In the genomic region with DNA sequence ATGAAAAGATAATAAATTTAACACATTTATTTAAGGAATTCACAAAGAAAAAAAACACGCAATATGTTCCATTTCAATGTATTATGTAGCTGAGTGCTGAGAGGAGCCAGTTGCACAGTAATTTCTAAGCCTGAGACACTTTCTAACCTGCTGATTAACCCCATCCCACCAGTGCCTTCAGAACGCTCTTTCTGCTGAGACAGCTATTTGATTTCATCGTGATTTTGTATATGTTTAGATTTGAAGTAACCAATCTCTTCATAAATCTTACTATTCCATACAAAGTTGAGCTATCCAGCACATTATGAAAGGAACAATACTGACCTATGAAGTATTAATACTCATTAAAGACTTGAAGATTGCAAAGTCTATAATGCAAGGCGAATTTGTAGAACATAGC, we compare ENCODE assay signal across 22 cellular contexts.
DNase-seq lines count a peak whose midpoint lies in the region; ATAC-seq, FAIRE-seq and TF ChIP-seq lines count a peak whose summit lies in the region.
"Had no signal": no experiment of that assay in that cellular context is flagged by ENCODE, and none has a peak within 500 bp of the region (broad histone marks: within the 10 kb centered on the region; RNA-seq: fewer than 3 reads in every experiment).

No MANE protein-coding gene starts in this region.

- intact Hi-C loops in Calu3 (cut with micrococcal nuclease; ENCODE audit: unreplicated experiment): no loop called here

- CTCF ChIA-PET in A549 (lab: Yijun Ruan, JAX) (interaction anchor here (1.5 kb wide), 1 partner anchor 99 kb away, joined by 3 read pairs; no protein-coding TSS in a partner anchor), Calu3 (lab: Charles Lee) (no interaction called here)

- WGBS in A549 (ENCODE audit: missing lambda C conversion rate): 16% methylated on average over 4 of the region's 4 CpGs

- no peak for TF ChIP-seq EP300 in A549 (IDR thresholded peaks at IDR 0.05)

- DNase-seq in A549 (ENCODE audit: low read depth in 1 of 2, low spot score in 1 of 2): no peak
- DNase-seq in Calu3: no peak
- peak; percentile 19 for DNase-seq in G401 (ENCODE audit: low spot score)
- no peak for DNase-seq in SK-N-MC (ENCODE audit: low read depth, low spot score)
- no peak for DNase-seq in kidney tubule cell (ENCODE audit: low spot score)
- DNase-seq: 8988T; AML-193; Caco-2; CD4-positive, alpha-beta T cell; CD8-positive, alpha-beta T cell; DMS79 treated with DMSO at 0.1 percent for 48 hours; GDM1 had no signal

- H3K9me3 Mint-ChIP-seq in Calu3 (ENCODE audit: low read depth, unreplicated experiment): no peaks in the 10 kb centered on the region

- H3K4me3 ChIP-seq in A549 (no peak overlapping the region), SK-N-MC (peak overlapping the region; percentile 35; the same call in 1 of the 2 replicates)
- H3K4me3 ChIP-seq: BLaER1 treated with 17β-estradiol and CSF1 and Interleukin-3, amounts not matched to agents 10 nM and 100 nM; GM12878 had no signal

- in situ Hi-C loops in G401 (cut with HindIII; ENCODE audit: low sequenced_read_pairs): no loop called here

- peaks cover 11% of the 10 kb centered on the region for H3K4me1 Mint-ChIP-seq in Calu3 (ENCODE audit: low read depth, unreplicated experiment)
- H3K4me1 Mint-ChIP-seq: B cell had no signal

- H3K9me3 ChIP-seq in A549: no peaks in the 10 kb centered on the region
- H3K9me3 ChIP-seq in SK-N-MC (ENCODE audit: low read depth, low read length): no peaks in the 10 kb centered on the region
- H3K9me3 ChIP-seq: BLaER1 treated with 17β-estradiol and CSF1 and Interleukin-3, amounts not matched to agents 10 nM and 100 nM; Caco-2 had no signal

- no peaks in the 10 kb centered on the region for H3K36me3 ChIP-seq in SK-N-MC (ENCODE audit: insufficient read depth, low read length)
- H3K36me3 ChIP-seq: BLaER1 treated with 17β-estradiol and CSF1 and Interleukin-3, amounts not matched to agents 10 nM and 100 nM had no signal

- H3K36me3 Mint-ChIP-seq in Calu3 (ENCODE audit: insufficient read depth, unreplicated experiment): no peaks in the 10 kb centered on the region
- H3K36me3 Mint-ChIP-seq: CD8-positive, alpha-beta T cell had no signal

- H3K4me2 ChIP-seq in A549: no peak overlapping the region
- H3K4me2 ChIP-seq: BLaER1 treated with 17β-estradiol and CSF1 and Interleukin-3, amounts not matched to agents 10 nM and 100 nM had no signal

- H3K27ac ChIP-seq in A549 (no peak overlapping the region), SK-N-MC (peak overlapping the region; percentile 71)
- H3K27ac ChIP-seq: BLaER1 treated with 17β-estradiol and CSF1 and Interleukin-3, amounts not matched to agents 10 nM and 100 nM; C4-2B had no signal

- no peak for TF ChIP-seq POLR2A in A549 (IDR thresholded peaks at IDR 0.05; ENCODE audit: low read length)

- no peak overlapping the region for H3K4me3 Mint-ChIP-seq in Calu3 (ENCODE audit: low read depth, unreplicated experiment)
- H3K4me3 Mint-ChIP-seq: B cell; CD4-positive, alpha-beta T cell; CD8-positive, alpha-beta T cell had no signal

- no peak for TF ChIP-seq RAD21 in A549 (conservative IDR thresholded peaks at IDR 0.05 in 1 of 2, IDR thresholded peaks at IDR 0.05 in 1 of 2)

- POLR2A ChIA-PET in A549 (lab: Yijun Ruan, JAX): no interaction called here

- TF ChIP-seq CTCF in A549 (IDR thresholded peaks at IDR 0.05) (no peak), Calu3 (IDR thresholded peaks at IDR 0.05; ENCODE audit: unreplicated experiment) (no peak)

- H3K9ac ChIP-seq in SK-N-MC (ENCODE audit: insufficient read length): no peak overlapping the region
- H3K9ac ChIP-seq: BLaER1 treated with 17β-estradiol and CSF1 and Interleukin-3, amounts not matched to agents 10 nM and 100 nM had no signal

- peak overlapping the region; percentile 40 for H3K27ac Mint-ChIP-seq in Calu3 (ENCODE audit: unreplicated experiment)
- H3K27ac Mint-ChIP-seq: B cell; CD4-positive, alpha-beta T cell; CD8-positive, alpha-beta T cell had no signal

- ATAC-seq in A549 (no peak), GM18861 (IDR thresholded peaks at IDR 0.05; ENCODE audit: unreplicated experiment) (no peak), GM21381 (IDR thresholded peaks at IDR 0.05; ENCODE audit: unreplicated experiment) (no peak), GM18520 (IDR thresholded peaks at IDR 0.05; ENCODE audit: unreplicated experiment) (no peak)
- ATAC-seq: CD8-positive, alpha-beta T cell; GM12878 had no signal

- BruUV-seq in Calu3 (replicated peaks; lab: Mats Ljungman, UMichigan): no TSS peak

- no peaks in the 10 kb centered on the region for H3K27me3 Mint-ChIP-seq in Calu3 (ENCODE audit: unreplicated experiment)
- H3K27me3 Mint-ChIP-seq: B cell; CD4-positive, alpha-beta T cell had no signal

- FAIRE-seq in A549 (lab: Jason Lieb, UNC): no peak
- FAIRE-seq: A204.1, GM12878, GM12892, GM18507 had no signal

- no peaks in the 10 kb centered on the region for H3K4me1 ChIP-seq in A549
- H3K4me1 ChIP-seq: BLaER1 treated with 17β-estradiol and CSF1 and Interleukin-3, amounts not matched to agents 10 nM and 100 nM; Caco-2 had no signal

TF ChIP-seq in A549, 52 proteins besides CTCF, POLR2A, EP300 and RAD21:
- TF ChIP-seq MYC (IDR thresholded peaks at IDR 0.05; ENCODE audit: borderline replicate concordance, low read length) (no peak), MAFK (IDR thresholded peaks at IDR 0.05; ENCODE audit: partially characterized antibody) (peak; percentile 51), ZSCAN20 (CRISPR knock-in tag; IDR thresholded peaks at IDR 0.05) (no peak)
